Comparison of ENCODE assay signal across 8 cellular contexts in the genomic region with DNA sequence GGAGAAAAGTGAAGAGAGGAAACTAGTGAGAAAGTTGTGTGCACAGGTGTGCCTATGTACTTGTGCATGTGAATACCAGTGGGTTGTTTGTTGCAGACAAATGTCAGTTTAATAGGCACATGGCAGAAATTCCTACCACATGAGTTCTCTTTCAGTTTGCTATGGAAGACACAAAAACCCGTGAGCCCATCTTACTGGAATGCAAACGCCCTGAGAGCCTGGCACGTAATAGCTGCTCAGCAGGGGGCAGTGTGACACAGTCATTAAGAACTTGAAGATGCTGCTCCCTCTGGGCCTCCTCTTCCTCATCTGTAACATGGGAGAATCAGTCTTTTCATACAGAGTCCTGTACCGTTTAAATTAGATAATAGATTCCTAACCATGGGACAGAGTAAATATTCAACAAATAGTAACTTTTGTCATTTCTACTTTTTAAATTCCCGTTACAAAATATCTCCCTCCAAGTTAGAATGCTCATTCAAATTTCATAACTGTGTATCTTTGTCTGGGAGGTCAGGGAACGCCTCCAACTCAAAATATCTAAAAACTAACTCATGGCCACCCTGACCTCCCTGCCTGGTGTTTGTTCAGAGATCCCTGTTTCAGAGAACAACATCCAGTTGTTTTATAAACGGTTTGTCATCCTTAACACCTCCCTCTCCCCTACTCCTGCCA.
A peak's percentile ranks its signal among the peaks of the same experiment; 100 is the strongest.
DNase-seq lines count a peak whose midpoint lies in the region; ATAC-seq, FAIRE-seq and TF ChIP-seq lines count a peak whose summit lies in the region.

No MANE protein-coding gene starts in this region.

- ATAC-seq in HG02678 (IDR thresholded peaks at IDR 0.05; ENCODE audit: unreplicated experiment): peak; percentile 42
- 0 out of 3 replicates have a peak, but pooled peaks have one; percentile 26 for ATAC-seq in SK-N-SH treated with all-trans-retinoic acid at 6 μM for 48 hours
- peak; percentile 54 for ATAC-seq in omental fat pad (ENCODE audit: low FRiP score)
- ATAC-seq in GM21526 (IDR thresholded peaks at IDR 0.05; ENCODE audit: low FRiP score, unreplicated experiment): no peak

- TF ChIP-seq CTCF in D721Med (IDR thresholded peaks at IDR 0.05; ENCODE audit: insufficient read depth, missing control alignments) (peak; percentile 68), omental fat pad (IDR thresholded peaks at IDR 0.05) (no peak)

- no peak for FAIRE-seq in D721Med (lab: Jason Lieb, UNC)
- no peak for FAIRE-seq in frontal cortex (lab: Jason Lieb, UNC)

- DNase-seq in D721Med (ENCODE audit: insufficient read length, low spot score): no peak
- peak; percentile 77 for DNase-seq in fibroblast of peridontal ligament (ENCODE audit: extremely low read depth)
- DNase-seq in omental fat pad (ENCODE audit: low spot score): peak; percentile 58
- DNase-seq in frontal cortex (ENCODE audit: low spot score in 2 of 2): no peak
- DNase-seq in NCI-H1048 (lab: John Stamatoyannopoulos, UW): no peak

TF ChIP-seq in SK-N-SH treated with all-trans-retinoic acid at 6 μM for 48 hours, 23 proteins besides CTCF, POLR2A, EP300 and RAD21:
- TF ChIP-seq TCF4 (CRISPR knock-in tag; IDR thresholded peaks at IDR 0.05; ENCODE audit: borderline replicate concordance) (no peak), ZNF8 (CRISPR knock-in tag; IDR thresholded peaks at IDR 0.05) (no peak), GLIS3 (CRISPR knock-in tag; IDR thresholded peaks at IDR 0.05) (no peak), CSDC2 (CRISPR knock-in tag; IDR thresholded peaks at IDR 0.05) (no peak), ESRRG (CRISPR knock-in tag; IDR thresholded peaks at IDR 0.05) (no peak), RARB (CRISPR knock-in tag; IDR thresholded peaks at IDR 0.05) (no peak), ARNTL (CRISPR knock-in tag; IDR thresholded peaks at IDR 0.05; ENCODE audit: borderline replicate concordance, low read depth) (no peak), ISL1 (CRISPR knock-in tag; IDR thresholded peaks at IDR 0.05) (no peak), SNAI2 (CRISPR knock-in tag; IDR thresholded peaks at IDR 0.05) (no peak), ZNF70 (CRISPR knock-in tag; IDR thresholded peaks at IDR 0.05) (no peak), CREB5 (CRISPR knock-in tag; IDR thresholded peaks at IDR 0.05; ENCODE audit: low read depth) (no peak), TOX (CRISPR knock-in tag; IDR thresholded peaks at IDR 0.05; ENCODE audit: borderline replicate concordance) (no peak), ZFP3 (CRISPR knock-in tag; IDR thresholded peaks at IDR 0.05) (no peak), PPARA (CRISPR knock-in tag; IDR thresholded peaks at IDR 0.05; ENCODE audit: borderline replicate concordance) (no peak), CSRNP3 (CRISPR knock-in tag; IDR thresholded peaks at IDR 0.05) (no peak), ZFP30 (CRISPR knock-in tag; IDR thresholded peaks at IDR 0.05) (no peak), BACH2 (CRISPR knock-in tag; IDR thresholded peaks at IDR 0.05; ENCODE audit: borderline replicate concordance) (no peak)
- TF ChIP-seq, protein P1, sequence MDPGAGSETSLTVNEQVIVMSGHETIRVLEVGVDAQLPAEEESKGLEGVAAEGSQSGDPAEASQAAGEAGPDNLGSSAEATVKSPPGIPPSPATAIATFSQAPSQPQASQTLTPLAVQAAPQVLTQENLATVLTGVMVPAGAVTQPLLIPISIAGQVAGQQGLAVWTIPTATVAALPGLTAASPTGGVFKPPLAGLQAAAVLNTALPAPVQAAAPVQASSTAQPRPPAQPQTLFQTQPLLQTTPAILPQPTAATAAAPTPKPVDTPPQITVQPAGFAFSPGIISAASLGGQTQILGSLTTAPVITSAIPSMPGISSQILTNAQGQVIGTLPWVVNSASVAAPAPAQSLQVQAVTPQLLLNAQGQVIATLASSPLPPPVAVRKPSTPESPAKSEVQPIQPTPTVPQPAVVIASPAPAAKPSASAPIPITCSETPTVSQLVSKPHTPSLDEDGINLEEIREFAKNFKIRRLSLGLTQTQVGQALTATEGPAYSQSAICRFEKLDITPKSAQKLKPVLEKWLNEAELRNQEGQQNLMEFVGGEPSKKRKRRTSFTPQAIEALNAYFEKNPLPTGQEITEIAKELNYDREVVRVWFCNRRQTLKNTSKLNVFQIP (CRISPR knock-in tag; IDR thresholded peaks at IDR 0.05; ENCODE audit: borderline replicate concordance, low read depth): no peak
- TF ChIP-seq, protein P2, sequence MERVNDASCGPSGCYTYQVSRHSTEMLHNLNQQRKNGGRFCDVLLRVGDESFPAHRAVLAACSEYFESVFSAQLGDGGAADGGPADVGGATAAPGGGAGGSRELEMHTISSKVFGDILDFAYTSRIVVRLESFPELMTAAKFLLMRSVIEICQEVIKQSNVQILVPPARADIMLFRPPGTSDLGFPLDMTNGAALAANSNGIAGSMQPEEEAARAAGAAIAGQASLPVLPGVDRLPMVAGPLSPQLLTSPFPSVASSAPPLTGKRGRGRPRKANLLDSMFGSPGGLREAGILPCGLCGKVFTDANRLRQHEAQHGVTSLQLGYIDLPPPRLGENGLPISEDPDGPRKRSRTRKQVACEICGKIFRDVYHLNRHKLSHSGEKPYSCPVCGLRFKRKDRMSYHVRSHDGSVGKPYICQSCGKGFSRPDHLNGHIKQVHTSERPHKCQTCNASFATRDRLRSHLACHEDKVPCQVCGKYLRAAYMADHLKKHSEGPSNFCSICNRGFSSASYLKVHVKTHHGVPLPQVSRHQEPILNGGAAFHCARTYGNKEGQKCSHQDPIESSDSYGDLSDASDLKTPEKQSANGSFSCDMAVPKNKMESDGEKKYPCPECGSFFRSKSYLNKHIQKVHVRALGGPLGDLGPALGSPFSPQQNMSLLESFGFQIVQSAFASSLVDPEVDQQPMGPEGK (CRISPR knock-in tag; IDR thresholded peaks at IDR 0.05; ENCODE audit: borderline replicate concordance): no peak
- TF ChIP-seq, protein P3, sequence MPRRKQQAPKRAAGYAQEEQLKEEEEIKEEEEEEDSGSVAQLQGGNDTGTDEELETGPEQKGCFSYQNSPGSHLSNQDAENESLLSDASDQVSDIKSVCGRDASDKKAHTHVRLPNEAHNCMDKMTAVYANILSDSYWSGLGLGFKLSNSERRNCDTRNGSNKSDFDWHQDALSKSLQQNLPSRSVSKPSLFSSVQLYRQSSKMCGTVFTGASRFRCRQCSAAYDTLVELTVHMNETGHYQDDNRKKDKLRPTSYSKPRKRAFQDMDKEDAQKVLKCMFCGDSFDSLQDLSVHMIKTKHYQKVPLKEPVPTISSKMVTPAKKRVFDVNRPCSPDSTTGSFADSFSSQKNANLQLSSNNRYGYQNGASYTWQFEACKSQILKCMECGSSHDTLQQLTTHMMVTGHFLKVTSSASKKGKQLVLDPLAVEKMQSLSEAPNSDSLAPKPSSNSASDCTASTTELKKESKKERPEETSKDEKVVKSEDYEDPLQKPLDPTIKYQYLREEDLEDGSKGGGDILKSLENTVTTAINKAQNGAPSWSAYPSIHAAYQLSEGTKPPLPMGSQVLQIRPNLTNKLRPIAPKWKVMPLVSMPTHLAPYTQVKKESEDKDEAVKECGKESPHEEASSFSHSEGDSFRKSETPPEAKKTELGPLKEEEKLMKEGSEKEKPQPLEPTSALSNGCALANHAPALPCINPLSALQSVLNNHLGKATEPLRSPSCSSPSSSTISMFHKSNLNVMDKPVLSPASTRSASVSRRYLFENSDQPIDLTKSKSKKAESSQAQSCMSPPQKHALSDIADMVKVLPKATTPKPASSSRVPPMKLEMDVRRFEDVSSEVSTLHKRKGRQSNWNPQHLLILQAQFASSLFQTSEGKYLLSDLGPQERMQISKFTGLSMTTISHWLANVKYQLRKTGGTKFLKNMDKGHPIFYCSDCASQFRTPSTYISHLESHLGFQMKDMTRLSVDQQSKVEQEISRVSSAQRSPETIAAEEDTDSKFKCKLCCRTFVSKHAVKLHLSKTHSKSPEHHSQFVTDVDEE (CRISPR knock-in tag; IDR thresholded peaks at IDR 0.05): no peak
TF ChIP-seq in SK-N-SH treated with all-trans-retinoic acid at 6 μM for 48 hours: peak in this region for 0.

Comparison
In these comparisons a context has a peak if more than half of its experiments do, and no peak if none do; other contexts are left out.
1. DNase-seq: peak in fibroblast of peridontal ligament (single experiment) and omental fat pad (single experiment); none in D721Med (single experiment), frontal cortex (0 of 2) and NCI-H1048 (single experiment).